Comparison of ENCODE assay signal across 8 cellular contexts in the genomic region with DNA sequence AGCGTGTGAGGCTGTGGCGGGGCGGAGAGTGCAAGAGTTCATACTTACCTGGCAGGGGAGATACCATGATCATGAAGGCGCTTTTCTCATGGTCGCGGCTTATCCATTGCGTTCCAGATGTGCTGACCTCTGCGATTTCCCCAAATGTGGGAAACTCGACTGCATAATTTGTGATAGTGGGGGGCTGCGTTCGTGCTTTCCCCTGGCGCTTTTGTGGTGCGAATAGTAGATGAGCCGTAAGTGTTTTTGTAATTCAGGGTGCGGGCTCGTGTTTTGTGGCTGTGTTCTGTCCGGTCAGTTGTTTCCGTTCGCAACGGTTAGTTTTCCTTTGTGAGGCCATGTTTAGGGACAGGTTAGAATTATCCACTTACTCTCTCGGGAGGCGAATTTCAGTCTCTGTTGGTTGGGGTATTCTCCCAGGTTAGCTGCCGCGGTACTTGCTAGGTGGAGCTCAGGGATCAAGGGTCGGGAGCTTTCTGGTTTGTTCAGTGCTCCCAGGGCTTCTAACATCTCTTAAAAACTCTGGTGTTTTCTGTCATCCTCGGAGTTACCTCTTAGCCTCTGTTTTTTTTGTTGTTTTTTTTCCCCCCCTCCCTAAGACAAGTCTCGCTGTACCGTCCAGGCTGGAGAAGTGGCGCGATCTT. TPM values are rescaled to one million over a fixed set of nuclear protein-coding genes. Genes with fewer than 3 reads are reported as not detected.
DNase-seq lines count a peak whose midpoint lies in the region; ATAC-seq and TF ChIP-seq lines count a peak whose summit lies in the region.
"Not testable (repeated sequence)": the region's sequence is repeated elsewhere in the genome, so short reads cannot be mapped to it uniquely, and the experiment has no call there.

No MANE protein-coding gene starts in this region.

- H3K4me3 ChIP-seq in right atrium auricular region (peak overlapping the region; percentile 37 to 46), psoas muscle (peak overlapping the region; percentile 60), upper lobe of left lung (peak overlapping the region; percentile 7 to 48 (median 40))

- not testable (repeated sequence) for H3K4me1 ChIP-seq in right atrium auricular region, psoas muscle, upper lobe of left lung

- peak; percentile 92 for TF ChIP-seq POLR2A in GM15510 (IDR thresholded peaks at IDR 0.05; ENCODE audit: borderline replicate concordance, extremely low read depth, insufficient read length)
- peak; percentile 69 to 99 (median 96) for TF ChIP-seq POLR2A in upper lobe of left lung (IDR thresholded peaks at IDR 0.05)

- not testable (repeated sequence) for H3K36me3 Mint-ChIP-seq in T-helper 2 cell treated with Interferon-gamma antibody and Interleukin-4, amounts not matched to agents 5 μg/mL and 100 μg/mL, for 36 hours (ENCODE audit: low read depth)

- not testable (repeated sequence) for H3K27me3 Mint-ChIP-seq in T-helper 2 cell treated with Interferon-gamma antibody and Interleukin-4, amounts not matched to agents 5 μg/mL and 100 μg/mL, for 36 hours (ENCODE audit: low read depth)

- intact Hi-C loops in psoas muscle (cut with DNase I) = not testable (repeated sequence)

- peak overlapping the region; percentile 99 for H3K27ac Mint-ChIP-seq in T-helper 2 cell treated with Interferon-gamma antibody and Interleukin-4, amounts not matched to agents 5 μg/mL and 100 μg/mL, for 36 hours

- peak overlapping the region; percentile 68 to 82 for H3K27ac ChIP-seq in right atrium auricular region
- peak overlapping the region; percentile 30 for H3K27ac ChIP-seq in psoas muscle
- peak overlapping the region; percentile 53 to 81 (median 71) for H3K27ac ChIP-seq in upper lobe of left lung

- H3K9me3 Mint-ChIP-seq in T-helper 2 cell treated with Interferon-gamma antibody and Interleukin-4, amounts not matched to agents 5 μg/mL and 100 μg/mL, for 36 hours = not testable (repeated sequence)

- 1 to 2% (median 1%) methylated on average over 22 to 30 of the region's 30 CpGs for WGBS in psoas muscle, 3 donors
- 1 to 2% methylated on average over 15 to 30 of the region's 30 CpGs for WGBS in upper lobe of left lung, 2 donors

- not testable (repeated sequence) for H3K4me1 Mint-ChIP-seq in T-helper 2 cell treated with Interferon-gamma antibody and Interleukin-4, amounts not matched to agents 5 μg/mL and 100 μg/mL, for 36 hours (ENCODE audit: low read depth)

- H3K27me3 ChIP-seq in right atrium auricular region; psoas muscle (ENCODE audit: insufficient read depth in 3 of 3, low read length in 2 of 3); upper lobe of left lung: not testable (repeated sequence)

- peak; percentile 69 for ATAC-seq in HG02763 (IDR thresholded peaks at IDR 0.05; ENCODE audit: unreplicated experiment)
- ATAC-seq in psoas muscle = peak; percentile 88 to 91 (median 90)
- ATAC-seq in upper lobe of left lung (ENCODE audit: low FRiP score in 2 of 2) = peak; percentile 94 to 95

- H3K36me3 ChIP-seq in right atrium auricular region; psoas muscle (ENCODE audit: insufficient read depth in 1 of 2, low read depth in 1 of 2); upper lobe of left lung: not testable (repeated sequence)

- TF ChIP-seq CTCF in right atrium auricular region (IDR thresholded peaks at IDR 0.05); psoas muscle (IDR thresholded peaks at IDR 0.05): not testable (repeated sequence)
- peak in 3 of 6 experiments; percentile 5 to 9 (median 7) for TF ChIP-seq CTCF in upper lobe of left lung (IDR thresholded peaks at IDR 0.05)

- TF ChIP-seq EP300 in upper lobe of left lung (IDR thresholded peaks at IDR 0.05) = peak in 1 of 4 donors; percentile 68

- DNase-seq in NCI-H187 treated with DMSO at 0.1 percent for 48 hours (lab: John Stamatoyannopoulos, UW) (peak; percentile 95), anterior cingulate cortex (lab: John Stamatoyannopoulos, UW) (peak in 56 of 58 donors; percentile 3 to 89 (median 71)), right atrium auricular region (ENCODE audit: low spot score) (peak; percentile 95), psoas muscle (peak; percentile 77 to 83), upper lobe of left lung (peak in 1 of 2 donors; percentile 91)
- DNase-seq in T-helper 2 cell treated with Interferon-gamma antibody and Interleukin-4, amounts not matched to agents 5 μg/mL and 100 μg/mL, for 36 hours (ENCODE audit: low spot score) = peak; percentile 92

- H3K4me3 Mint-ChIP-seq in T-helper 2 cell treated with Interferon-gamma antibody and Interleukin-4, amounts not matched to agents 5 μg/mL and 100 μg/mL, for 36 hours = peak overlapping the region; percentile 87

- not testable (repeated sequence) for H3K9me3 ChIP-seq in right atrium auricular region, psoas muscle, upper lobe of left lung

RNA-seq across cellular contexts. Expression of a gene that starts 39.6 kb away (rescaled TPM):
- total RNA-seq in right atrium auricular region (not detected), psoas muscle (not detected), upper lobe of left lung (under 1 TPM in 1 of 6 donors, not detected in 5; 0.10 TPM)
- polyA plus RNA-seq in psoas muscle = not detected
